In the genomic region with DNA sequence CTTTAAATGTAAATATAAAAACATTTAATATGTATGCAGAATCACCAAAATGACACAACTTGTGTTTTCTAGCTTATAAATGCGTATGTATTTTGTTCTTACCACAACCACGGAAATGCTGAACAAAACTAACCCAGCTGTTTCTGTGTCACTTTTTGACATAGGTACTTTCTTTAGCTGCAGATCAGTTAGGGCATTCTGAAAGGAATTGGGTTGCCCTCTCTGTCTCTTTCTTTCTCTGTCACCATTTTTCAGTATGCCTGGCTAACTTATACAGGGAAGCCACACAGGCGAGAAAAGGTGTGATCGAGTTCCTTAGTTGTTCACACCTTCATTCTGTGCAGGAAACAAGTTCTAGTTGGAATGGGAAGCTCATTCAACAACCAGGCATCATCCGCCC, we compare ENCODE assay signal across 32 cellular contexts.
"Had no signal": no experiment of that assay in that cellular context is flagged by ENCODE, and none has a peak within 500 bp of the region (broad histone marks: within the 10 kb centered on the region; RNA-seq: fewer than 3 reads in every experiment).

No MANE protein-coding gene starts in this region.

- H3K9me3 ChIP-seq: SJCRH30 had no signal

- ATAC-seq: Panc1, Right ventricle myocardium inferior, SK-N-SH treated with all-trans-retinoic acid at 6 μM for 48 hours had no signal

- H3K4me1 ChIP-seq: SJCRH30 had no signal

- H3K9ac ChIP-seq: KMS-11 had no signal

- H3K4me2 ChIP-seq: KMS-11, PC-9 had no signal

- H2AFZ ChIP-seq: PC-9 had no signal

- DNase-seq: Karpas-422, KBM-7, MM.1S, MV-4-11, NCI-H1092, NCI-H1105, NCI-H1417 treated with DMSO at 0.1 percent for 48 hours, NCI-H1436 treated with DMSO at 0.1 percent for 48 hours, NCI-H1694 treated with DMSO at 0.1 percent for 48 hours, NCI-H1930, NCI-H2029 treated with DMSO at 0.1 percent for 48 hours, NCI-H2081 treated with DMSO at 0.1 percent for 48 hours, NCI-H2107, NCI-H2171, NCI-H226, NCI-H446 treated with DMSO at 0.1 percent for 48 hours, NCI-H510A, NCI-H524, NCI-H526, NCI-H69, NCI-H748 treated with DMSO at 0.1 percent for 48 hours, NCI-H82, PC-9, SHP77, SIG-M5, SJCRH30 had no signal

- H3K4me3 ChIP-seq: PC-9, SJCRH30, SK-N-MC had no signal

- H3K36me3 ChIP-seq: SJCRH30 had no signal

- H3K27ac ChIP-seq: KMS-11, PC-9, RWPE1, SJCRH30, SK-N-MC had no signal

- H3K27me3 ChIP-seq: SJCRH30 had no signal
